26 cellular contexts compared by ENCODE assay signal in genomic region chr1:68827261-68827660, GRCh38.
"Had no signal": no experiment of that assay in that cellular context is flagged by ENCODE, and none has a peak within 500 bp of the region (broad histone marks: within the 10 kb centered on the region; RNA-seq: fewer than 3 reads in every experiment).

No MANE protein-coding gene starts in this region.

- H3K4me1 ChIP-seq: stomach, suprapubic skin, testis, thyroid gland, tibial artery, tibial nerve, transverse colon, upper lobe of left lung, upper lobe of right lung, uterus, vagina had no signal

- H3K27ac ChIP-seq: stomach, suprapubic skin, testis, thoracic aorta, thyroid gland, tibial artery, tibial nerve, transverse colon, upper lobe of left lung, upper lobe of right lung, uterus, vagina had no signal

- H3K27me3 ChIP-seq: stomach, suprapubic skin, testis, thyroid gland, tibial artery, tibial nerve, transverse colon, upper lobe of left lung, upper lobe of right lung, uterus, vagina had no signal

- H3K36me3 ChIP-seq: stomach, suprapubic skin, thoracic aorta, thyroid gland, tibial artery, tibial nerve, transverse colon, upper lobe of left lung, upper lobe of right lung, uterus, vagina had no signal

- DNase-seq: stimulated activated CD4-positive, alpha-beta T cell treated with anti-CD3 and anti-CD28 coated beads, Interleukin-2, amount 100 ng/mL, for 48 hours; stimulated activated CD4-positive, alpha-beta T cell treated with anti-CD3 and anti-CD28 coated beads, Interleukin-4, amount 100 ng/mL, for 1 hour; stimulated activated CD4-positive, alpha-beta T cell treated with anti-CD3 and anti-CD28 coated beads, Interleukin-4, amount 100 ng/mL, for 24 hours; stimulated activated CD4-positive, alpha-beta T cell treated with anti-CD3 and anti-CD28 coated beads, Interleukin-4, amount 100 ng/mL, for 4 hours; stimulated activated CD8-positive, alpha-beta memory T cell treated with anti-CD3 and anti-CD28 coated beads, Interleukin-4, amount 100 ng/mL, for 48 hours; stimulated activated naive B cell treated with anti-CD40 and anti-IgM and Interleukin-4, amounts not matched to agents 10 μg/mL and 1 μg/mL and 100 μg/mL, for 72 hours; stimulated activated naive CD4-positive, alpha-beta T cell; stimulated activated naive CD4-positive, alpha-beta T cell treated with Interleukin-2 at 50 U/mL for 16 hours; stimulated activated naive CD8-positive, alpha-beta T cell treated with anti-CD3 and anti-CD28 coated beads, Interleukin-15, amount 100 ng/mL, for 72 hours; stimulated activated naive CD8-positive, alpha-beta T cell treated with anti-CD3 and anti-CD28 coated beads, Interleukin-15, Interleukin-2, amounts not matched to agents 100 U/mL and 50 U/mL, for 24 hours; stomach; substantia nigra; testis; thyroid gland; tibial artery; transverse colon; trophoblast cell; upper lobe of left lung; upper lobe of right lung; uterus had no signal

- ATAC-seq: stimulated activated effector memory CD8-positive, alpha-beta T cell treated with anti-CD3 and anti-CD28 coated beads, Interleukin-12 subunit alpha, Interleukin-12 subunit beta, amount 100 ng/mL, for 72 hours; stimulated activated memory B cell treated with anti-CD40 and anti-IgM and Interleukin-4, amounts not matched to agents 10 μg/mL and 1 μg/mL and 100 μg/mL, for 72 hours; stimulated activated naive B cell treated with anti-CD40 and anti-IgM and Interleukin-4, amounts not matched to agents 10 μg/mL and 1 μg/mL and 100 μg/mL, for 72 hours; stimulated activated naive CD8-positive, alpha-beta T cell treated with anti-CD3 and anti-CD28 coated beads, Interleukin-15, amount 100 ng/mL, for 72 hours; stimulated activated naive CD8-positive, alpha-beta T cell treated with anti-CD3 and anti-CD28 coated beads, Interleukin-15, Interleukin-2, amounts not matched to agents 100 U/mL and 50 U/mL, for 24 hours; upper lobe of right lung had no signal

- H3K9me3 ChIP-seq: testis, thyroid gland, uterus, vagina had no signal

- H3K4me3 ChIP-seq: stomach, suprapubic skin, testis, thoracic aorta, thyroid gland, tibial artery, tibial nerve, transverse colon, upper lobe of left lung, upper lobe of right lung, uterus, vagina had no signal
